In genomic region chr20:48722737-48723191, GRCh38 we compare ENCODE assay signal across 8 cellular contexts.
A peak's percentile ranks its signal among the peaks of the same experiment; 100 is the strongest.
DNase-seq lines count a peak whose midpoint lies in the region; ATAC-seq, FAIRE-seq and TF ChIP-seq lines count a peak whose summit lies in the region.

No MANE protein-coding gene starts in this region.

- H3K9ac ChIP-seq in HepG2 (ENCODE audit: insufficient read depth, low read depth, low read length) (no peak overlapping the region; the same call in 1 of the 2 replicates), H9 (ENCODE audit: extremely low read depth, insufficient read length, low read length) (no peak overlapping the region)

- no peaks in the 10 kb centered on the region for H3K79me1 ChIP-seq in H9 (ENCODE audit: insufficient read depth, low read depth, low read length, poor library complexity, severe bottlenecking)

- H4K91ac ChIP-seq in H9 (ENCODE audit: insufficient read length, low read depth, low read length): no peak overlapping the region

- no peak overlapping the region for H2BK12ac ChIP-seq in H9 (ENCODE audit: insufficient read length, low read depth, low read length)

- H3K4me3 Mint-ChIP-seq in H9: no peak overlapping the region

- H3K23ac ChIP-seq in H9 (ENCODE audit: insufficient read length, low read depth, low read length): no peak overlapping the region

- H3K27me3 ChIP-seq in HepG2 (ENCODE audit: control insufficient read depth in 1 of 2, insufficient read depth in 2 of 2, low read length in 2 of 2) (peaks cover 1 to 8% of the 10 kb centered on the region in 2 experiments; a peak in 2 of 5 replicates), aorta (ENCODE audit: control insufficient read depth in 1 of 2, insufficient read depth in 2 of 2, low read length in 1 of 2) (no peaks in the 10 kb centered on the region), H9 (ENCODE audit: insufficient read depth, low read length) (no peaks in the 10 kb centered on the region)

- intact Hi-C loops in HepG2 (cut with micrococcal nuclease; ENCODE audit: unreplicated experiment): loop anchor here (1.0 kb wide), 1 partner anchor 65 kb away; no protein-coding TSS in a partner anchor
- intact Hi-C loops in aorta (cut with DNase I): loop anchor here (1.0 to 10.0 kb wide), 6 partner anchors 15 to 182 kb away; partner anchors contain the start of gene PREX1 (in 2 of the 2)

- no peak overlapping the region for H4K5ac ChIP-seq in H9 (ENCODE audit: insufficient read length, low read depth, low read length)

- H3K18ac ChIP-seq in H9 (ENCODE audit: insufficient read length, low read depth, low read length): no peak overlapping the region

- WGBS in HepG2 (ENCODE audit: low lambda C conversion rate): 5% methylated on average over 8 of the region's 8 CpGs
- 1 to 2% methylated on average over 8 of the region's 8 CpGs for WGBS in aorta, 2 donors
- no CpG with 5 or more reads among the region's 8 CpGs for WGBS in H9 (ENCODE audit: extremely low coverage, insufficient read length, low lambda C conversion rate)

- peak; percentile 71 for DNase-seq in AG08395 (ENCODE audit: low spot score)
- DNase-seq in HepG2 (ENCODE audit: low spot score): peak; percentile 34
- DNase-seq in aorta: peak; percentile 83 to 85
- DNase-seq in NCI-H774 (lab: John Stamatoyannopoulos, UW): no peak
- no peak for DNase-seq in NCI-H128 (lab: John Stamatoyannopoulos, UW; ENCODE audit: unreplicated experiment)
- no peak for DNase-seq in H9

- no peaks in the 10 kb centered on the region for H3K23me2 ChIP-seq in H9 (ENCODE audit: insufficient read length, low read depth, low read length, poor library complexity, severe bottlenecking)

- H3K27ac Mint-ChIP-seq in H9: no peak overlapping the region; a peak in 1 of 7 replicates

- BruUV-seq in HepG2 (replicated peaks; lab: Mats Ljungman, UMichigan): no TSS peak

- no peak for TF ChIP-seq RAD21 in HepG2 (CRISPR knock-in tag; IDR thresholded peaks at IDR 0.05)

- TF ChIP-seq EP300 in HepG2 (IDR thresholded peaks at IDR 0.05; ENCODE audit: low read depth in 2 of 2, low read length in 2 of 2) (no peak), HepG2 (CRISPR knock-in tag; IDR thresholded peaks at IDR 0.05; ENCODE audit: borderline replicate concordance) (no peak)

- peak overlapping the region; percentile 82 for H3K4me2 ChIP-seq in HepG2 (ENCODE audit: low read depth, low read length)
- H3K4me2 ChIP-seq in H9 (ENCODE audit: insufficient read depth, insufficient read length, low read length): no peak overlapping the region

- TF ChIP-seq POLR2A in HepG2 (IDR thresholded peaks at IDR 0.05; ENCODE audit: insufficient read depth in 1 of 2, low read depth in 2 of 2, low read length in 2 of 2): no peak

- CTCF ChIA-PET in HepG2 (lab: Yijun Ruan, JAX; ENCODE audit: low intra/inter-chr PET ratio, low total read pairs): interaction anchor here (3.9 kb wide), 1 partner anchor 65 kb away, joined by 29 read pairs; no protein-coding TSS in a partner anchor

- no peak overlapping the region for H3T11ph ChIP-seq in H9 (ENCODE audit: low read length)

- H3K4me1 ChIP-seq in HepG2 (ENCODE audit: insufficient read depth, low read length) (peaks cover 34% of the 10 kb centered on the region), aorta (ENCODE audit: control insufficient read depth in 1 of 2, insufficient read depth in 2 of 2, low read length in 2 of 2) (peaks cover 5 to 6% of the 10 kb centered on the region in 2 donors), H9 (ENCODE audit: insufficient read depth, low read length) (no peaks in the 10 kb centered on the region)

- in situ Hi-C loops in HepG2 (cut with HindIII; ENCODE audit: extremely low pct_ligation_motif_present, low pct_unique_long_range_greater_than_20kb): loop anchor here (5.0 kb wide), 1 partner anchor 65 kb away; no protein-coding TSS in a partner anchor

- no peak overlapping the region for H2BK20ac ChIP-seq in H9 (ENCODE audit: low read depth, low read length, poor library complexity, severe bottlenecking)

- no peaks in the 10 kb centered on the region for H3K36me3 ChIP-seq in HepG2 (replicated peaks in 1 of 2; ENCODE audit: control insufficient read depth in 1 of 2, insufficient read depth in 2 of 2, low read length in 2 of 2)
- H3K36me3 ChIP-seq in aorta (ENCODE audit: control insufficient read depth in 1 of 2, insufficient read depth in 2 of 2, low read length in 1 of 2): no peaks in the 10 kb centered on the region

- no peak overlapping the region for H2BK15ac ChIP-seq in H9 (ENCODE audit: low read depth, low read length)

- no peak overlapping the region; the same call in 1 of the 2 replicates for H3K14ac ChIP-seq in H9 (ENCODE audit: insufficient read depth, low read length)

- peaks cover 0 to 5% (median 0%) of the 10 kb centered on the region in 3 experiments; a peak in 2 of 7 replicates for H3K36me3 Mint-ChIP-seq in H9 (ENCODE audit: insufficient read depth in 1 of 3, low read depth in 3 of 3)

- no peak overlapping the region for H4K8ac ChIP-seq in H9 (replicated peaks; ENCODE audit: insufficient read length, low read depth, low read length)

- H3K9me3 ChIP-seq in HepG2 (ENCODE audit: low read length): no peaks in the 10 kb centered on the region
- no peaks in the 10 kb centered on the region for H3K9me3 ChIP-seq in aorta (ENCODE audit: control insufficient read depth, low read length)
- no peaks in the 10 kb centered on the region for H3K9me3 ChIP-seq in H9 (ENCODE audit: control insufficient read depth, low read depth, low read length)

- H3K9me3 Mint-ChIP-seq in H9: no peaks in the 10 kb centered on the region

- H2BK5ac ChIP-seq in H9 (ENCODE audit: insufficient read length, low read length): no peak overlapping the region

- H3K4ac ChIP-seq in H9 (ENCODE audit: low read depth, low read length): no peak overlapping the region

- peaks cover 3% of the 10 kb centered on the region for H3K27me3 Mint-ChIP-seq in H9 (ENCODE audit: low read depth)

- no peak overlapping the region for H2AK5ac ChIP-seq in H9 (ENCODE audit: insufficient read length, low read length)

- H2AFZ ChIP-seq in HepG2 (ENCODE audit: low read length): no peak overlapping the region
- H2AFZ ChIP-seq in H9 (ENCODE audit: low read length): no peak overlapping the region

- no peaks in the 10 kb centered on the region for H3K79me2 ChIP-seq in HepG2 (ENCODE audit: insufficient read depth, low read length)
- no peaks in the 10 kb centered on the region for H3K79me2 ChIP-seq in H9 (ENCODE audit: insufficient read depth, low read length)

- POLR2A ChIA-PET in HepG2 (lab: Yijun Ruan, JAX): interaction anchor here (1.4 kb wide), 1 partner anchor 65 kb away, joined by 3 read pairs; no protein-coding TSS in a partner anchor

- H2BK120ac ChIP-seq in H9 (ENCODE audit: low read depth, low read length, poor library complexity, severe bottlenecking): no peak overlapping the region

- peak; percentile 37 for ATAC-seq in HG03460 (IDR thresholded peaks at IDR 0.05; ENCODE audit: unreplicated experiment)
- peak; percentile 59 for ATAC-seq in HepG2
- ATAC-seq in aorta (ENCODE audit: low FRiP score): peak; percentile 82

- TF ChIP-seq CTCF in HepG2 (CRISPR knock-in tag; IDR thresholded peaks at IDR 0.05) (no peak), H9 (conservative IDR thresholded peaks at IDR 0.05) (no peak)

- no peak overlapping the region for H3K56ac ChIP-seq in H9 (ENCODE audit: insufficient read length, low read depth, low read length)

- H3K27ac ChIP-seq in angular gyrus (ENCODE audit: low read depth, low read length): peak overlapping the region; percentile 91
- no peak overlapping the region for H3K27ac ChIP-seq in HepG2 (ENCODE audit: extremely low read length, insufficient read depth, low read length)
- peak overlapping the region; percentile 98 to 99 for H3K27ac ChIP-seq in aorta (ENCODE audit: low read depth in 1 of 2, low read length in 2 of 2)
- no peak overlapping the region for H3K27ac ChIP-seq in H9 (ENCODE audit: insufficient read length, low read depth, low read length)

- H4K20me1 ChIP-seq in HepG2 (ENCODE audit: insufficient read depth, low read length): no peaks in the 10 kb centered on the region
- no peaks in the 10 kb centered on the region for H4K20me1 ChIP-seq in H9 (ENCODE audit: control insufficient read depth, insufficient read depth, insufficient read length)

- FAIRE-seq in HepG2 (lab: Jason Lieb, UNC): no peak

- H3K4me1 Mint-ChIP-seq in H9: peaks cover 5 to 24% of the 10 kb centered on the region in 2 experiments; a peak in 3 of 4 replicates

- H3K4me3 ChIP-seq in HepG2 (replicated peaks in 1 of 3; ENCODE audit: insufficient read depth in 1 of 3, low read depth in 2 of 3, low read length in 3 of 3) (peak overlapping the region in 2 of 3 experiments; percentile 26 to 69; a peak in 4 of 6 replicates), aorta (ENCODE audit: low read length in 2 of 2) (no peak overlapping the region)

TF ChIP-seq in HepG2, 621 proteins besides CTCF, POLR2A, EP300 and RAD21 (continues in another document):
- TF ChIP-seq NFKB2 (CRISPR knock-in tag; IDR thresholded peaks at IDR 0.05; ENCODE audit: borderline replicate concordance) (0 out of 2 replicates have a peak, but pooled peaks have one; percentile 52), KLF16 (CRISPR knock-in tag; IDR thresholded peaks at IDR 0.05) (no peak), ZNF747 (CRISPR knock-in tag; IDR thresholded peaks at IDR 0.05; ENCODE audit: borderline replicate concordance) (no peak), TBP (CRISPR knock-in tag; IDR thresholded peaks at IDR 0.05) (no peak), PHF5A (CRISPR knock-in tag; IDR thresholded peaks at IDR 0.05; ENCODE audit: low read depth, unreplicated experiment) (no peak), ZNF383 (CRISPR knock-in tag; IDR thresholded peaks at IDR 0.05; ENCODE audit: borderline replicate concordance) (no peak), RFX1 (IDR thresholded peaks at IDR 0.05) (peak; percentile 19; the same call in 1 of the 2 replicates), ZNF766 (CRISPR knock-in tag; IDR thresholded peaks at IDR 0.05; ENCODE audit: borderline replicate concordance) (peak; percentile 48; the same call in 1 of the 2 replicates)
- TF ChIP-seq, protein P1, sequence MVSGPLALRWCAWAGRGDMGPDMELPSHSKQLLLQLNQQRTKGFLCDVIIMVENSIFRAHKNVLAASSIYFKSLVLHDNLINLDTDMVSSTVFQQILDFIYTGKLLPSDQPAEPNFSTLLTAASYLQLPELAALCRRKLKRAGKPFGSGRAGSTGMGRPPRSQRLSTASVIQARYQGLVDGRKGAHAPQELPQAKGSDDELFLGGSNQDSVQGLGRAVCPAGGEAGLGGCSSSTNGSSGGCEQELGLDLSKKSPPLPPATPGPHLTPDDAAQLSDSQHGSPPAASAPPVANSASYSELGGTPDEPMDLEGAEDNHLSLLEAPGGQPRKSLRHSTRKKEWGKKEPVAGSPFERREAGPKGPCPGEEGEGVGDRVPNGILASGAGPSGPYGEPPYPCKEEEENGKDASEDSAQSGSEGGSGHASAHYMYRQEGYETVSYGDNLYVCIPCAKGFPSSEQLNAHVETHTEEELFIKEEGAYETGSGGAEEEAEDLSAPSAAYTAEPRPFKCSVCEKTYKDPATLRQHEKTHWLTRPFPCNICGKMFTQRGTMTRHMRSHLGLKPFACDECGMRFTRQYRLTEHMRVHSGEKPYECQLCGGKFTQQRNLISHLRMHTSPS (CRISPR knock-in tag; IDR thresholded peaks at IDR 0.05; ENCODE audit: low read depth): peak; percentile 22; the same call in 1 of the 2 replicates

Comparison
In these comparisons a context has a peak if more than half of its experiments do, and no peak if none do; other contexts are left out.
1. DNase-seq: peak in AG08395 (single experiment), HepG2 (single experiment) and aorta (2 of 2); none in NCI-H774 (single experiment), NCI-H128 (single experiment) and H9 (single experiment).
2. H3K27ac ChIP-seq: peak in angular gyrus (single experiment) and aorta (2 of 2); none in HepG2 (single experiment) and H9 (single experiment).
3. H3K4me3 ChIP-seq: peak in HepG2 (2 of 3); none in aorta (0 of 2).
4. Peak in every context shown above with its lines, with median percentiles within 50 percentile points of each other: ATAC-seq.